1 cellular context compared by ENCODE assay signal in the genomic region with DNA sequence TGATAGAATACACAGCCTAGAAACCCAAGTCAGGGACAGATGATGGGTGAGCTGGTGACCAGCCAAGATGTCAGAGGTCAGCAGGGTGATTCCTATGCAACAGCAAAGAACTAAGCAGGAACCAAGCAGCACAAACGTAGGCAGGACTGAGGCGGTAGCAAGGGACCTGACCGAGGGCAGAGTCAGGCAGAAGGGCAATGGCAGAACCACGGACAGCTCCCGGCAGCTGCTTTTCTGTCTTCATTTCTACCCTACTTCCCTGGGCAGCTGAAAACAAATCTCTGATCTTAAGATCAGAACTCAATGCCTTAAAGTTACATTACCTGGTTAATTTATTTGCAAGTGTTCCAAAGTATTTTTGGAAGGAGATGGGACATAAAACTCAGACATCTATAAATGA.
TF ChIP-seq lines count a peak whose summit lies in the region.

No MANE protein-coding gene starts in this region.

TF ChIP-seq in IMR-90, 13 proteins besides CTCF, POLR2A, EP300 and RAD21 (continued from another document):
- TF ChIP-seq, protein P1, sequence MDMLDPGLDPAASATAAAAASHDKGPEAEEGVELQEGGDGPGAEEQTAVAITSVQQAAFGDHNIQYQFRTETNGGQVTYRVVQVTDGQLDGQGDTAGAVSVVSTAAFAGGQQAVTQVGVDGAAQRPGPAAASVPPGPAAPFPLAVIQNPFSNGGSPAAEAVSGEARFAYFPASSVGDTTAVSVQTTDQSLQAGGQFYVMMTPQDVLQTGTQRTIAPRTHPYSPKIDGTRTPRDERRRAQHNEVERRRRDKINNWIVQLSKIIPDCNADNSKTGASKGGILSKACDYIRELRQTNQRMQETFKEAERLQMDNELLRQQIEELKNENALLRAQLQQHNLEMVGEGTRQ (IDR thresholded peaks at IDR 0.05; ENCODE audit: low read depth, low read length) = no peak
- TF ChIP-seq CHD1 (IDR thresholded peaks at IDR 0.05; ENCODE audit: low read depth, low read length) (no peak), SMC3 (IDR thresholded peaks at IDR 0.05; ENCODE audit: low read depth, low read length) (no peak), MAFK (IDR thresholded peaks at IDR 0.05; ENCODE audit: low read depth, low read length) (no peak), RCOR1 (IDR thresholded peaks at IDR 0.05; ENCODE audit: insufficient replicate concordance, low read length) (no peak), CEBPB (IDR thresholded peaks at IDR 0.05; ENCODE audit: low read depth, low read length) (no peak), BHLHE40 (IDR thresholded peaks at IDR 0.05; ENCODE audit: low read depth, low read length) (no peak), MAZ (IDR thresholded peaks at IDR 0.05; ENCODE audit: borderline replicate concordance, low read depth, low read length) (no peak), NFE2L2 (IDR thresholded peaks at IDR 0.05; ENCODE audit: low read depth, low read length) (no peak)
